ENCODE assay signal across 12 cellular contexts in genomic region chr9:137612741-137613142, GRCh38. TPM values are rescaled to one million over a fixed set of nuclear protein-coding genes. Genes with fewer than 3 reads are reported as not detected.
DNase-seq lines count a peak whose midpoint lies in the region; ATAC-seq and TF ChIP-seq lines count a peak whose summit lies in the region.
"Had no signal": no experiment of that assay in that cellular context is flagged by ENCODE, and none has a peak within 500 bp of the region (broad histone marks: within the 10 kb centered on the region; RNA-seq: fewer than 3 reads in every experiment).

No MANE protein-coding gene starts in this region.

- peaks cover 5% of the 10 kb centered on the region; the same call in 1 of the 2 replicates for H3K36me3 ChIP-seq in PC-3 (ENCODE audit: low read depth, low read length)
- peaks cover 33% of the 10 kb centered on the region in 2 experiments for H3K36me3 ChIP-seq in trophoblast cell (ENCODE audit: control insufficient read depth in 1 of 2, insufficient read depth in 2 of 2, low read length in 2 of 2)

- H2BK5ac ChIP-seq in trophoblast cell (ENCODE audit: low read depth, low read length, poor library complexity): peak overlapping the region; percentile 24

- intact Hi-C loops in PC-3 (cut with micrococcal nuclease): no loop called here

- H3K23ac ChIP-seq in trophoblast cell (ENCODE audit: low read length): no peak overlapping the region

- no peak for TF ChIP-seq CTCF in AG04450 (IDR thresholded peaks at IDR 0.05; ENCODE audit: low read depth, low read length)
- no peak for TF ChIP-seq CTCF in PC-3 (conservative IDR thresholded peaks at IDR 0.05; ENCODE audit: low read depth, low read length)

- peak overlapping the region; percentile 92 for H4K91ac ChIP-seq in trophoblast cell (ENCODE audit: low read depth, low read length)

- ATAC-seq in PC-3: no peak

- peak overlapping the region; percentile 75 for H2AK5ac ChIP-seq in trophoblast cell (ENCODE audit: low read length)

- peaks cover 20% of the 10 kb centered on the region for H3K79me1 ChIP-seq in trophoblast cell (ENCODE audit: low read length)

- DNase-seq in AG04450 (ENCODE audit: low read depth, low spot score) (no peak), PC-3 (no peak), epithelial cell of prostate (ENCODE audit: low read depth, low spot score) (no peak), trophoblast cell (peak in 1 of 2 donors; percentile 17), H4 (ENCODE audit: low spot score) (no peak), NCI-H2196 (lab: John Stamatoyannopoulos, UW; ENCODE audit: unreplicated experiment) (no peak), NCI-H2081 (lab: John Stamatoyannopoulos, UW) (no peak), DMS153 (lab: John Stamatoyannopoulos, UW) (no peak)
- DNase-seq: activated gamma-delta T cell, GDM1 had no signal

- peak overlapping the region; percentile 54 for H3K14ac ChIP-seq in trophoblast cell (ENCODE audit: low read length)

- peak overlapping the region; percentile 11 for H3K18ac ChIP-seq in trophoblast cell (ENCODE audit: low read length)

- POLR2A ChIA-PET in AG04450 (lab: Yijun Ruan, JAX) (interaction anchor here (0.6 kb wide), 1 partner anchor 33 kb away, joined by 3 read pairs; no protein-coding TSS in a partner anchor), PC-3 (lab: Charles Lee; ENCODE audit: unreplicated experiment) (no interaction called here)

- no peaks in the 10 kb centered on the region for H3F3A ChIP-seq in PC-3 (ENCODE audit: low read length, unreplicated experiment)

- peak overlapping the region; percentile 31 for H3K27ac ChIP-seq in AG04450 (ENCODE audit: low read depth, low read length)
- peak overlapping the region; percentile 99 for H3K27ac ChIP-seq in PC-3 (ENCODE audit: low read length)
- peak overlapping the region; percentile 99 for H3K27ac ChIP-seq in epithelial cell of prostate
- H3K27ac ChIP-seq in trophoblast cell (ENCODE audit: low read depth, low read length): peak overlapping the region; percentile 71
- H3K27ac ChIP-seq: tibial artery had no signal

- no peak overlapping the region for H3K4me3 ChIP-seq in AG04450 (ENCODE audit: low read depth, low read length)
- H3K4me3 ChIP-seq in PC-3 (ENCODE audit: low read length): peak overlapping the region; percentile 31; the same call in 1 of the 2 replicates
- no peak overlapping the region for H3K4me3 ChIP-seq in trophoblast cell (ENCODE audit: low read depth, low read length)
- H3K4me3 ChIP-seq: gastroesophageal sphincter, tibial artery had no signal

- peak overlapping the region; percentile 78 for H4K8ac ChIP-seq in trophoblast cell (ENCODE audit: low read depth, low read length)

- no peaks in the 10 kb centered on the region for H3K9me2 ChIP-seq in PC-3 (replicated peaks; ENCODE audit: low read length)

- CTCF ChIA-PET in AG04450 (lab: Charles Lee) (no interaction called here), PC-3 (lab: Charles Lee) (no interaction called here)

- peak overlapping the region; percentile 37 for H4K12ac ChIP-seq in trophoblast cell (ENCODE audit: low read depth, low read length)

- no peaks in the 10 kb centered on the region; the same call in 1 of the 2 replicates for H3K9me3 ChIP-seq in AG04450 (ENCODE audit: control insufficient read depth, insufficient read depth, low read length)
- H3K9me3 ChIP-seq in PC-3 (ENCODE audit: low read length): no peaks in the 10 kb centered on the region
- H3K9me3 ChIP-seq in trophoblast cell (ENCODE audit: insufficient read depth, low read depth, low read length): peaks cover 1% of the 10 kb centered on the region
- H3K9me3 ChIP-seq: gastroesophageal sphincter, tibial artery had no signal

- peak overlapping the region; percentile 81 for H3K4me2 ChIP-seq in PC-3 (ENCODE audit: low read length)
- peak overlapping the region; percentile 38 for H3K4me2 ChIP-seq in trophoblast cell (ENCODE audit: low read length)

- H3K4ac ChIP-seq in trophoblast cell (ENCODE audit: low read depth, low read length): peak overlapping the region; percentile 4

- H3K79me2 ChIP-seq in PC-3 (ENCODE audit: low read length) (peaks cover 61% of the 10 kb centered on the region), trophoblast cell (ENCODE audit: control insufficient read depth, insufficient read depth, low read length, poor library complexity) (peaks cover 2% of the 10 kb centered on the region)

- H2AFZ ChIP-seq in PC-3 (ENCODE audit: low read length) (no peak overlapping the region), trophoblast cell (ENCODE audit: insufficient read depth, low read length, poor library complexity) (peak overlapping the region; percentile 52)

- BruUV-seq in PC-3 (replicated peaks; lab: Mats Ljungman, UMichigan): TSS peak; percentile 32

- peak overlapping the region; percentile 20 for H2BK12ac ChIP-seq in trophoblast cell (ENCODE audit: low read length)

- H3K27me3 ChIP-seq in AG04450 (ENCODE audit: control insufficient read depth, insufficient read depth, low read length) (no peaks in the 10 kb centered on the region), PC-3 (ENCODE audit: low read length) (no peaks in the 10 kb centered on the region), trophoblast cell (ENCODE audit: insufficient read depth, low read length) (no peaks in the 10 kb centered on the region)
- H3K27me3 ChIP-seq: gastroesophageal sphincter, tibial artery had no signal

- peak overlapping the region; percentile 50 for H2BK120ac ChIP-seq in trophoblast cell (ENCODE audit: insufficient read depth, low read length, poor library complexity)

- H4K20me1 ChIP-seq in PC-3 (ENCODE audit: low read length): no peaks in the 10 kb centered on the region

- peaks cover 34% of the 10 kb centered on the region for H3K4me1 ChIP-seq in PC-3 (ENCODE audit: insufficient read depth, low read length)
- H3K4me1 ChIP-seq in trophoblast cell (ENCODE audit: control insufficient read depth in 1 of 2, insufficient read depth in 2 of 2, low read length in 2 of 2): peaks cover 23 to 26% of the 10 kb centered on the region in 2 experiments

- WGBS in trophoblast cell (ENCODE audit: extremely low coverage, insufficient coverage, insufficient read length): no CpG with 5 or more reads among the region's 8 CpGs

- H3K9ac ChIP-seq in PC-3 (ENCODE audit: low read length): peak overlapping the region; percentile 55
- H3K9ac ChIP-seq in trophoblast cell (ENCODE audit: low read length): no peak overlapping the region

RNA-seq across cellular contexts. Expression of gene EHMT1, which starts 6.1 kb away (rescaled TPM):
- 26.1 and 29.0 TPM in 2 replicates for polyA plus RNA-seq in AG04450 (2011; rRNA removed)
- 53.6 and 69.1 TPM in 2 replicates for polyA minus RNA-seq in AG04450 (2011; rRNA and poly(A)+ RNA removed)
- 42.8 and 76.3 TPM in 2 replicates for total RNA-seq in PC-3 (2014; rRNA removed)
- polyA plus RNA-seq in trophoblast cell (2013): 39.4 and 40.8 TPM in 2 replicates
- 18.6 and 19.5 TPM in 2 replicates for total RNA-seq in H4 (2014; rRNA removed; shearing (Covaris generic))

RNA-seq across cellular contexts. Expression of gene ARRDC1, which starts 7.3 kb away (rescaled TPM):
- 12.1 and 14.5 TPM in 2 replicates for polyA plus RNA-seq in AG04450 (2011; rRNA removed)
- polyA minus RNA-seq in AG04450 (2011; rRNA and poly(A)+ RNA removed): 12.2 and 21.0 TPM in 2 replicates
- 77.5 and 78.0 TPM in 2 replicates for total RNA-seq in PC-3 (2014; rRNA removed)
- polyA plus RNA-seq in trophoblast cell (2013): 39.9 and 42.1 TPM in 2 replicates
- 11.6 and 26.5 TPM in 2 replicates for total RNA-seq in H4 (2014; rRNA removed; shearing (Covaris generic))

RNA-seq across cellular contexts. Expression of gene ZMYND19, which starts 22.4 kb away (rescaled TPM):
- polyA plus RNA-seq in AG04450 (2011; rRNA removed): 11.4 and 11.6 TPM in 2 replicates
- 6.5 and 10.5 TPM in 2 replicates for polyA minus RNA-seq in AG04450 (2011; rRNA and poly(A)+ RNA removed)
- 39.5 and 42.6 TPM in 2 replicates for total RNA-seq in PC-3 (2014; rRNA removed)
- 17.6 and 18.7 TPM in 2 replicates for polyA plus RNA-seq in trophoblast cell (2013)
- 21.3 and 26.8 TPM in 2 replicates for total RNA-seq in H4 (2014; rRNA removed; shearing (Covaris generic))

RNA-seq across cellular contexts. Expression of gene DPH7, which starts 34.0 kb away (rescaled TPM):
- 19.5 and 21.9 TPM in 2 replicates for polyA plus RNA-seq in AG04450 (2011; rRNA removed)
- 14.7 and 19.8 TPM in 2 replicates for polyA minus RNA-seq in AG04450 (2011; rRNA and poly(A)+ RNA removed)
- total RNA-seq in PC-3 (2014; rRNA removed): 35.1 and 40.9 TPM in 2 replicates
- polyA plus RNA-seq in trophoblast cell (2013): 19.3 and 20.3 TPM in 2 replicates
- total RNA-seq in H4 (2014; rRNA removed; shearing (Covaris generic)): 15.3 and 16.1 TPM in 2 replicates

Comparison
In these comparisons a context has a peak if more than half of its experiments do, and no peak if none do; other contexts are left out.
1. H3K27ac ChIP-seq: peak in every context shown above with its lines; median percentile 99 in PC-3; 99 in epithelial cell of prostate; 71 in trophoblast cell; 31 in AG04450.